ENCODE assay signal across 10 cellular contexts in genomic region chr2:28449489-28450395, GRCh38. TPM values are rescaled to one million over a fixed set of nuclear protein-coding genes. Genes with fewer than 3 reads are reported as not detected.
DNase-seq lines count a peak whose midpoint lies in the region; ATAC-seq and TF ChIP-seq lines count a peak whose summit lies in the region.
"Had no signal": no experiment of that assay in that cellular context is flagged by ENCODE, and none has a peak within 500 bp of the region (broad histone marks: within the 10 kb centered on the region; RNA-seq: fewer than 3 reads in every experiment).

No MANE protein-coding gene starts in this region.

- H3K27me3 ChIP-seq in vagina = no peaks in the 10 kb centered on the region
- H3K27me3 ChIP-seq: right atrium auricular region had no signal

- H3K4me1 Mint-ChIP-seq in activated T-helper 1 cell treated with anti-CD3 and anti-CD28 coated beads, Interleukin-12 subunit alpha, Interleukin-12 subunit beta, Interleukin-2, Interleukin-4 antibody, amounts not matched to agents 30 ng/mL and 10 ng/mL and 1 ng/mL, durations not matched to agents 14 hours and 24 hours and 36 hours (ENCODE audit: low read depth) = peaks cover 66% of the 10 kb centered on the region
- H3K4me1 Mint-ChIP-seq in mesothelial cell of epicardium = peaks cover 9% of the 10 kb centered on the region
- H3K4me1 Mint-ChIP-seq: IgD-negative memory B cell had no signal

- peak overlapping the region; percentile 17 for H3K27ac ChIP-seq in vagina

- intact Hi-C loops in Right ventricle myocardium inferior (cut with DNase I) = loop anchor here (5.0 kb wide), 1 partner anchor 697 kb away; no protein-coding TSS in a partner anchor
- intact Hi-C loops in Right ventricle myocardium superior (cut with DNase I) = loop anchor here (5.0 kb wide), 2 partner anchors 692 to 747 kb away; no protein-coding TSS in a partner anchor
- intact Hi-C loops in activated T-helper 1 cell treated with anti-CD3 and anti-CD28 coated beads, Interleukin-12 subunit alpha, Interleukin-12 subunit beta, Interleukin-2, Interleukin-4 antibody, amounts not matched to agents 30 ng/mL and 10 ng/mL and 1 ng/mL, durations not matched to agents 14 hours and 24 hours and 36 hours (cut with micrococcal nuclease) = loop anchor here (1.0 to 10.0 kb wide), 6 partner anchors 39 to 547 kb away; no protein-coding TSS in a partner anchor
- intact Hi-C loops in vagina (cut with DNase I) = loop anchor here (5.0 kb wide), 2 partner anchors 42 to 747 kb away; no protein-coding TSS in a partner anchor

- peaks cover 2% of the 10 kb centered on the region for H3K36me3 Mint-ChIP-seq in activated T-helper 1 cell treated with anti-CD3 and anti-CD28 coated beads, Interleukin-12 subunit alpha, Interleukin-12 subunit beta, Interleukin-2, Interleukin-4 antibody, amounts not matched to agents 30 ng/mL and 10 ng/mL and 1 ng/mL, durations not matched to agents 14 hours and 24 hours and 36 hours (ENCODE audit: low read depth)
- no peaks in the 10 kb centered on the region for H3K36me3 Mint-ChIP-seq in mesothelial cell of epicardium
- H3K36me3 Mint-ChIP-seq: IgD-negative memory B cell had no signal

- H3K4me1 ChIP-seq in vagina = peaks cover 59% of the 10 kb centered on the region

- no peak overlapping the region for H3K4me3 ChIP-seq in vagina
- H3K4me3 ChIP-seq: right atrium auricular region had no signal

- peak; percentile 39 for DNase-seq in Right ventricle myocardium inferior (ENCODE audit: missing footprints)
- DNase-seq in Right ventricle myocardium superior = no peak
- DNase-seq in activated T-helper 1 cell treated with anti-CD3 and anti-CD28 coated beads, Interleukin-12 subunit alpha, Interleukin-12 subunit beta, Interleukin-2, Interleukin-4 antibody, amounts not matched to agents 30 ng/mL and 10 ng/mL and 1 ng/mL, durations not matched to agents 14 hours and 24 hours and 36 hours (ENCODE audit: low spot score) = peak; percentile 45
- no peak for DNase-seq in mesothelial cell of epicardium (ENCODE audit: low spot score in 2 of 2, unreplicated experiment in 2 of 2)
- DNase-seq in vagina (ENCODE audit: extremely low spot score in 2 of 2) = no peak
- DNase-seq in NCI-H510A (lab: John Stamatoyannopoulos, UW) = no peak
- no peak for DNase-seq in DMS153 (lab: John Stamatoyannopoulos, UW)

- H3K27me3 Mint-ChIP-seq in activated T-helper 1 cell treated with anti-CD3 and anti-CD28 coated beads, Interleukin-12 subunit alpha, Interleukin-12 subunit beta, Interleukin-2, Interleukin-4 antibody, amounts not matched to agents 30 ng/mL and 10 ng/mL and 1 ng/mL, durations not matched to agents 14 hours and 24 hours and 36 hours (ENCODE audit: insufficient read depth) = no peaks in the 10 kb centered on the region
- no peaks in the 10 kb centered on the region for H3K27me3 Mint-ChIP-seq in mesothelial cell of epicardium (ENCODE audit: low read depth)

- H3K4me3 Mint-ChIP-seq in activated T-helper 1 cell treated with anti-CD3 and anti-CD28 coated beads, Interleukin-12 subunit alpha, Interleukin-12 subunit beta, Interleukin-2, Interleukin-4 antibody, amounts not matched to agents 30 ng/mL and 10 ng/mL and 1 ng/mL, durations not matched to agents 14 hours and 24 hours and 36 hours = peak overlapping the region; percentile 71
- no peak overlapping the region for H3K4me3 Mint-ChIP-seq in mesothelial cell of epicardium

- no peak for ATAC-seq in Right ventricle myocardium inferior
- no peak for ATAC-seq in Right ventricle myocardium superior (ENCODE audit: poor library complexity)
- no peak for ATAC-seq in HG03571 (IDR thresholded peaks at IDR 0.05; ENCODE audit: unreplicated experiment)

- peak overlapping the region; percentile 96 for H3K27ac Mint-ChIP-seq in activated T-helper 1 cell treated with anti-CD3 and anti-CD28 coated beads, Interleukin-12 subunit alpha, Interleukin-12 subunit beta, Interleukin-2, Interleukin-4 antibody, amounts not matched to agents 30 ng/mL and 10 ng/mL and 1 ng/mL, durations not matched to agents 14 hours and 24 hours and 36 hours
- H3K27ac Mint-ChIP-seq in mesothelial cell of epicardium = peak overlapping the region; percentile 57
- H3K27ac Mint-ChIP-seq: IgD-negative memory B cell had no signal

- TF ChIP-seq CTCF in mesothelial cell of epicardium (IDR thresholded peaks at IDR 0.05; ENCODE audit: unreplicated experiment) (no peak), vagina (IDR thresholded peaks at IDR 0.05) (no peak)

- TF ChIP-seq POLR2A in vagina (IDR thresholded peaks at IDR 0.05) = no peak

- H3K9me3 ChIP-seq in vagina = no peaks in the 10 kb centered on the region
- H3K9me3 ChIP-seq: right atrium auricular region had no signal

- H3K9me3 Mint-ChIP-seq in activated T-helper 1 cell treated with anti-CD3 and anti-CD28 coated beads, Interleukin-12 subunit alpha, Interleukin-12 subunit beta, Interleukin-2, Interleukin-4 antibody, amounts not matched to agents 30 ng/mL and 10 ng/mL and 1 ng/mL, durations not matched to agents 14 hours and 24 hours and 36 hours = no peaks in the 10 kb centered on the region
- H3K9me3 Mint-ChIP-seq in mesothelial cell of epicardium = no peaks in the 10 kb centered on the region
- H3K9me3 Mint-ChIP-seq: IgD-negative memory B cell had no signal

- no peaks in the 10 kb centered on the region for H3K36me3 ChIP-seq in vagina
- H3K36me3 ChIP-seq: right atrium auricular region had no signal

RNA-seq across cellular contexts. Expression of gene PLB1, which starts 46.1 kb away (rescaled TPM):
- 3.0 TPM for total RNA-seq in Right ventricle myocardium inferior
- 1.8 TPM for total RNA-seq in Right ventricle myocardium superior
- 0.75 and 1.2 TPM in 2 replicates for total RNA-seq in activated T-helper 1 cell treated with anti-CD3 and anti-CD28 coated beads, Interleukin-12 subunit alpha, Interleukin-12 subunit beta, Interleukin-2, Interleukin-4 antibody, amounts not matched to agents 30 ng/mL and 10 ng/mL and 1 ng/mL, durations not matched to agents 14 hours and 24 hours and 36 hours
- 1.1 to 2.2 TPM (median 1.2 TPM) in 3 replicates for total RNA-seq in mesothelial cell of epicardium
- 2.5 TPM for total RNA-seq in vagina

RNA-seq across cellular contexts. Expression of gene FOSL2, which starts 57.1 kb away (rescaled TPM):
- 48.5 TPM for total RNA-seq in Right ventricle myocardium inferior
- 45.7 TPM for total RNA-seq in Right ventricle myocardium superior
- 54.9 and 55.0 TPM in 2 replicates for total RNA-seq in activated T-helper 1 cell treated with anti-CD3 and anti-CD28 coated beads, Interleukin-12 subunit alpha, Interleukin-12 subunit beta, Interleukin-2, Interleukin-4 antibody, amounts not matched to agents 30 ng/mL and 10 ng/mL and 1 ng/mL, durations not matched to agents 14 hours and 24 hours and 36 hours
- 60.3 to 62.3 TPM (median 60.5 TPM) in 3 replicates for total RNA-seq in mesothelial cell of epicardium
- 213 TPM for total RNA-seq in vagina

Comparison
In these comparisons a context has a peak if more than half of its experiments do, and no peak if none do; other contexts are left out.
1. DNase-seq: peak in Right ventricle myocardium inferior (single experiment) and activated T-helper 1 cell treated with anti-CD3 and anti-CD28 coated beads, Interleukin-12 subunit alpha, Interleukin-12 subunit beta, Interleukin-2, Interleukin-4 antibody, amounts not matched to agents 30 ng/mL and 10 ng/mL and 1 ng/mL, durations not matched to agents 14 hours and 24 hours and 36 hours (single experiment); none in Right ventricle myocardium superior (single experiment), mesothelial cell of epicardium (0 of 2), vagina (0 of 2), NCI-H510A (single experiment) and DMS153 (single experiment).